ENCODE assay signal across 19 cellular contexts in genomic region chr4:61661960-61662359, GRCh38.
"Had no signal": no experiment of that assay in that cellular context is flagged by ENCODE, and none has a peak within 500 bp of the region (broad histone marks: within the 10 kb centered on the region; RNA-seq: fewer than 3 reads in every experiment).

No MANE protein-coding gene starts in this region.

- ATAC-seq: SK-N-SH treated with all-trans-retinoic acid at 6 μM for 48 hours had no signal

- H3K36me3 ChIP-seq: SJCRH30 had no signal

- H3K9me3 ChIP-seq: SJCRH30 had no signal

- H3K4me3 ChIP-seq: SJCRH30 had no signal

- H3K27ac ChIP-seq: SJCRH30 had no signal

- DNase-seq: Kasumi-1, KG1, MM.1S, NCI-H1092 treated with DMSO at 0.1 percent for 48 hours, NCI-H1436, NCI-H187, NCI-H2029, NCI-H2081 treated with DMSO at 0.1 percent for 48 hours, NCI-H2171, NCI-H226, NCI-H446, NCI-H510A, NCI-H524 treated with DMSO at 0.1 percent for 48 hours, NCI-H69, NCI-H774, RPMI8226, SHP77 treated with DMSO at 0.1 percent for 48 hours, SJCRH30 had no signal

- H3K4me1 ChIP-seq: SJCRH30 had no signal
